10 cellular contexts compared by ENCODE assay signal in the genomic region with DNA sequence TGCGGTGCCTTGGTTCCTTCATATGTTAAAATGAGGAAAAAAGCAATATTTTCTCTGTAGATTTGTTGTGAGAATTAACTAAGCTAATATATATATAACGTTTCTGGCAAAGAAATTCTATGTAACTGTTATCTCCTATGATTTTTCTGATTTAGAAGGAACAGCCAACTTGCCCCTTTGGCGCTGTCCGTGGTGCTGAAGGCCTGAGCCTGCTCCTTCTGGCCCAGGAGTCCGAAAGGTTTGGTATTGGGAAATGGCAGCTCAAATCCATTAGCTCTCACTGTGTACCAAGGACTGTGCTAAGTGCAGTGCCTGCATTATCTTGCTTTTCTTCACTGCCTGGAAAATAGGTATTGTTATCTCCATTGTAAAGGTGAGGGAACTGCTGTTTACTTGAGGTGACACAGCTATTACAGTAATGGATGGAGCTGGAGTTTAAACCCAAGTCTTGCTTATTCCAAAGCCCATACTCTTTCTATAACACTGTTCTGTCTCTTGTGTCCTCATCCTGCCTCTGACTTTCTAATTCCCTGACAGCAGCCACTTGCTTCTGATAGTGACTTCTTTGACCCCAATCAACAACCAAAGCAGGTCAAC. TPM values are rescaled to one million over a fixed set of nuclear protein-coding genes. Genes with fewer than 3 reads are reported as not detected.
DNase-seq lines count a peak whose midpoint lies in the region; ATAC-seq, FAIRE-seq and TF ChIP-seq lines count a peak whose summit lies in the region.
"Had no signal": no experiment of that assay in that cellular context is flagged by ENCODE, and none has a peak within 500 bp of the region (broad histone marks: within the 10 kb centered on the region; RNA-seq: fewer than 3 reads in every experiment).

No MANE protein-coding gene starts in this region.

- no peak for FAIRE-seq in A549 (lab: Jason Lieb, UNC)

- H3K14ac ChIP-seq in IMR-90 (replicated peaks; ENCODE audit: low read depth, low read length): no peak overlapping the region

- peaks cover 9% of the 10 kb centered on the region for H3K9me3 Mint-ChIP-seq in activated T-helper 1 cell treated with anti-CD3 and anti-CD28 coated beads, Interleukin-12 subunit alpha, Interleukin-12 subunit beta, Interleukin-2, Interleukin-4 antibody, amounts not matched to agents 30 ng/mL and 10 ng/mL and 1 ng/mL, durations not matched to agents 14 hours and 24 hours and 36 hours
- H3K9me3 Mint-ChIP-seq in HFFc6: peaks cover 12% of the 10 kb centered on the region

- no peaks in the 10 kb centered on the region for H3K27me3 Mint-ChIP-seq in activated T-helper 1 cell treated with anti-CD3 and anti-CD28 coated beads, Interleukin-12 subunit alpha, Interleukin-12 subunit beta, Interleukin-2, Interleukin-4 antibody, amounts not matched to agents 30 ng/mL and 10 ng/mL and 1 ng/mL, durations not matched to agents 14 hours and 24 hours and 36 hours (ENCODE audit: insufficient read depth)
- H3K27me3 Mint-ChIP-seq in HFFc6 (ENCODE audit: insufficient read depth): peaks cover 2% of the 10 kb centered on the region; the same call in 1 of the 2 replicates

- ATAC-seq in A549 (no peak), IMR-90 (ENCODE audit: low read depth) (no peak), HG03469 (IDR thresholded peaks at IDR 0.05; ENCODE audit: unreplicated experiment) (no peak), GM21619 (IDR thresholded peaks at IDR 0.05; ENCODE audit: unreplicated experiment) (no peak)

- no peaks in the 10 kb centered on the region for H3K36me3 ChIP-seq in IMR-90 (ENCODE audit: control insufficient read depth, insufficient read depth, low read length)

- H3K9me1 ChIP-seq in IMR-90 (ENCODE audit: insufficient read depth, low read length): no peaks in the 10 kb centered on the region

- no peak overlapping the region for H2BK20ac ChIP-seq in IMR-90 (ENCODE audit: low read depth, low read length)

- H3K23ac ChIP-seq in IMR-90 (ENCODE audit: low read depth, low read length): no peak overlapping the region

- CTCF ChIA-PET in A549 (lab: Yijun Ruan, JAX) (interaction anchor here (0.9 to 1.1 kb wide), 3 partner anchors 12 to 54 kb away, joined by 3 to 5 read pairs (median 4); no protein-coding TSS in a partner anchor), IMR-90 (lab: Yijun Ruan, JAX) (no interaction called here)

- dilution Hi-C loops in IMR-90 (cut with HindIII; ENCODE audit: low sequenced_read_pairs, unreplicated experiment): no loop called here

- H3K4me2 ChIP-seq in A549: no peak overlapping the region
- H3K4me2 ChIP-seq in IMR-90 (ENCODE audit: low read depth, low read length): no peak overlapping the region
- H3K4me2 ChIP-seq: KMS-11 had no signal

- H3K18ac ChIP-seq in IMR-90 (ENCODE audit: low read depth, low read length): no peak overlapping the region

- H3K36me3 Mint-ChIP-seq in activated T-helper 1 cell treated with anti-CD3 and anti-CD28 coated beads, Interleukin-12 subunit alpha, Interleukin-12 subunit beta, Interleukin-2, Interleukin-4 antibody, amounts not matched to agents 30 ng/mL and 10 ng/mL and 1 ng/mL, durations not matched to agents 14 hours and 24 hours and 36 hours (ENCODE audit: low read depth): no peaks in the 10 kb centered on the region
- H3K36me3 Mint-ChIP-seq in HFFc6 (ENCODE audit: low read depth): peaks cover 4% of the 10 kb centered on the region; the same call in 1 of the 2 replicates

- H2AFZ ChIP-seq in IMR-90 (replicated peaks; ENCODE audit: low read length, poor library complexity): no peak overlapping the region

- H2AK5ac ChIP-seq in IMR-90 (ENCODE audit: low read depth, low read length): no peak overlapping the region

- H3K9me3 ChIP-seq in A549 (peaks cover 5% of the 10 kb centered on the region; the same call in 1 of the 3 replicates), IMR-90 (ENCODE audit: control insufficient read depth, insufficient read depth, low read length) (no peaks in the 10 kb centered on the region; the same call in 1 of the 2 replicates)

- H3K4me1 Mint-ChIP-seq in activated T-helper 1 cell treated with anti-CD3 and anti-CD28 coated beads, Interleukin-12 subunit alpha, Interleukin-12 subunit beta, Interleukin-2, Interleukin-4 antibody, amounts not matched to agents 30 ng/mL and 10 ng/mL and 1 ng/mL, durations not matched to agents 14 hours and 24 hours and 36 hours (ENCODE audit: low read depth): no peaks in the 10 kb centered on the region
- H3K4me1 Mint-ChIP-seq in HFFc6 (ENCODE audit: low read depth): no peaks in the 10 kb centered on the region

- H3K9ac ChIP-seq in IMR-90 (ENCODE audit: low read depth, low read length): no peak overlapping the region
- H3K9ac ChIP-seq: KMS-11 had no signal

- BruUV-seq in IMR-90 (replicated peaks; lab: Mats Ljungman, UMichigan): no TSS peak

- POLR2A ChIA-PET in A549 (lab: Yijun Ruan, JAX) (no interaction called here), IMR-90 (lab: Charles Lee; ENCODE audit: unreplicated experiment) (no interaction called here)

- no peak overlapping the region for H3K56ac ChIP-seq in IMR-90 (ENCODE audit: extremely low read depth, insufficient read depth, low read length)

- no peak for TF ChIP-seq POLR2A in A549 (IDR thresholded peaks at IDR 0.05; ENCODE audit: low read length)
- no peak for TF ChIP-seq POLR2A in IMR-90 (IDR thresholded peaks at IDR 0.05; ENCODE audit: low read depth, low read length)

- H3K79me1 ChIP-seq in IMR-90 (ENCODE audit: low read depth in 1 of 2, low read length in 2 of 2): no peaks in the 10 kb centered on the region

- no peak overlapping the region for H2BK15ac ChIP-seq in IMR-90 (ENCODE audit: low read depth, low read length)

- H3K27ac ChIP-seq in A549 (no peak overlapping the region), IMR-90 (ENCODE audit: insufficient read depth, low read length) (no peak overlapping the region)
- H3K27ac ChIP-seq: KMS-11 had no signal

- 18% methylated on average over 5 of the region's 5 CpGs for WGBS in A549 (ENCODE audit: missing lambda C conversion rate)
- no CpG with 5 or more reads among the region's 5 CpGs for WGBS in IMR-90 (ENCODE audit: extremely low coverage in 2 of 2, insufficient read length in 1 of 2), 2 experiments

- no peaks in the 10 kb centered on the region for H4K20me1 ChIP-seq in IMR-90 (ENCODE audit: insufficient read depth, low read length)

- intact Hi-C loops in IMR-90 (cut with micrococcal nuclease): loop anchor here (5.0 kb wide), 1 partner anchor 56 kb away; no protein-coding TSS in a partner anchor
- intact Hi-C loops in activated T-helper 1 cell treated with anti-CD3 and anti-CD28 coated beads, Interleukin-12 subunit alpha, Interleukin-12 subunit beta, Interleukin-2, Interleukin-4 antibody, amounts not matched to agents 30 ng/mL and 10 ng/mL and 1 ng/mL, durations not matched to agents 14 hours and 24 hours and 36 hours (cut with micrococcal nuclease): no loop called here

- H4K91ac ChIP-seq in IMR-90 (ENCODE audit: insufficient read depth, low read depth, low read length): no peak overlapping the region

- H4K8ac ChIP-seq in IMR-90 (ENCODE audit: low read depth in 2 of 2, low read length in 2 of 2): no peak overlapping the region

- H3K4me1 ChIP-seq in A549 (no peaks in the 10 kb centered on the region), IMR-90 (ENCODE audit: control insufficient read depth, insufficient read depth, low read length) (no peaks in the 10 kb centered on the region)

- no peak overlapping the region for H3K4me3 Mint-ChIP-seq in activated T-helper 1 cell treated with anti-CD3 and anti-CD28 coated beads, Interleukin-12 subunit alpha, Interleukin-12 subunit beta, Interleukin-2, Interleukin-4 antibody, amounts not matched to agents 30 ng/mL and 10 ng/mL and 1 ng/mL, durations not matched to agents 14 hours and 24 hours and 36 hours
- H3K4me3 Mint-ChIP-seq in HFFc6: no peak overlapping the region

- H2AK9ac ChIP-seq in IMR-90 (replicated peaks; ENCODE audit: low read depth, low read length, poor library complexity): no peak overlapping the region

- no peak overlapping the region for H2BK120ac ChIP-seq in IMR-90 (ENCODE audit: low read depth, low read length)

- H4K5ac ChIP-seq in IMR-90 (ENCODE audit: low read depth, low read length): no peak overlapping the region

- H3K27me3 ChIP-seq in IMR-90 (ENCODE audit: control insufficient read depth, insufficient read depth, low read length): no peaks in the 10 kb centered on the region

- TF ChIP-seq EP300 in A549 (IDR thresholded peaks at IDR 0.05): no peak

- TF ChIP-seq CTCF in A549 (IDR thresholded peaks at IDR 0.05) (no peak), IMR-90 (conservative IDR thresholded peaks at IDR 0.05; ENCODE audit: low read depth, low read length) (no peak), HFFc6 (IDR thresholded peaks at IDR 0.05) (no peak)

- DNase-seq in A549 (ENCODE audit: low read depth in 1 of 2, low spot score in 1 of 2) (peak in 1 of 2 experiments; percentile 19), IMR-90 (peak; percentile 33), left kidney (ENCODE audit: low read depth, low spot score) (peak; percentile 89), HFFc6 (no peak)
- peak; percentile 4 for DNase-seq in activated T-helper 1 cell treated with anti-CD3 and anti-CD28 coated beads, Interleukin-12 subunit alpha, Interleukin-12 subunit beta, Interleukin-2, Interleukin-4 antibody, amounts not matched to agents 30 ng/mL and 10 ng/mL and 1 ng/mL, durations not matched to agents 14 hours and 24 hours and 36 hours (ENCODE audit: low spot score)
- DNase-seq in activated effector memory CD4-positive, alpha-beta T cell treated with anti-CD3 and anti-CD28 coated beads, Interleukin-2, amount 50 U/mL, for 16 hours: no peak

- TF ChIP-seq RAD21 in A549 (conservative IDR thresholded peaks at IDR 0.05 in 1 of 2, IDR thresholded peaks at IDR 0.05 in 1 of 2) (no peak), IMR-90 (IDR thresholded peaks at IDR 0.05; ENCODE audit: low read length) (no peak)

- no peak overlapping the region for H3K27ac Mint-ChIP-seq in activated T-helper 1 cell treated with anti-CD3 and anti-CD28 coated beads, Interleukin-12 subunit alpha, Interleukin-12 subunit beta, Interleukin-2, Interleukin-4 antibody, amounts not matched to agents 30 ng/mL and 10 ng/mL and 1 ng/mL, durations not matched to agents 14 hours and 24 hours and 36 hours
- H3K27ac Mint-ChIP-seq in HFFc6: no peak overlapping the region

- H3K4ac ChIP-seq in IMR-90 (ENCODE audit: low read depth, low read length): no peak overlapping the region

- no peak overlapping the region for H3K4me3 ChIP-seq in A549
- H3K4me3 ChIP-seq in IMR-90 (ENCODE audit: insufficient read depth, low read depth, low read length): no peak overlapping the region

- H2BK5ac ChIP-seq in IMR-90 (ENCODE audit: low read depth, low read length, poor library complexity, severe bottlenecking): no peak overlapping the region

- in situ Hi-C loops in IMR-90 (cut with MboI; ENCODE audit: low sequenced_read_pairs): no loop called here

RNA-seq across cellular contexts. Expression of a gene that starts 52.2 kb away (rescaled TPM):
- not detected in 2 replicates for polyA plus RNA-seq in A549 (2011; rRNA removed)
- not detected in 2 replicates for polyA plus RNA-seq in A549 (2012; cell fraction: cytosol; rRNA removed)
- polyA plus RNA-seq in A549 (2012; cell fraction: nucleus; rRNA removed): 0.02 and 0.06 TPM in 2 replicates
- not detected in 3 replicates for polyA plus RNA-seq in A549 (2017; fragmentation: RNase III; extraction: RNeasy Plus Mini Kit Qiagen cat#74134 plus additional on column Dnase treatment)
- not detected in 2 replicates for polyA minus RNA-seq in A549 (2011; rRNA and poly(A)+ RNA removed)
- total RNA-seq in IMR-90 (2012; rRNA removed): not detected in 2 replicates
- polyA plus RNA-seq in IMR-90 (2012; rRNA removed): not detected in 2 replicates
- polyA plus RNA-seq in IMR-90 (2012; cell fraction: cytosol; rRNA removed): not detected in 2 replicates
- polyA plus RNA-seq in IMR-90 (2012; cell fraction: nucleus; rRNA removed; ENCODE audit: low replicate concordance): not detected in 2 replicates
- total RNA-seq in activated T-helper 1 cell treated with anti-CD3 and anti-CD28 coated beads, Interleukin-12 subunit alpha, Interleukin-12 subunit beta, Interleukin-2, Interleukin-4 antibody, amounts not matched to agents 30 ng/mL and 10 ng/mL and 1 ng/mL, durations not matched to agents 14 hours and 24 hours and 36 hours: not detected in 2 replicates
- total RNA-seq in HFFc6 (2021; fragmentation: NEBNext Ultra II Directional; extraction: Animal tissue kit (Norgen Biotek cat#: 25700)): not detected
- total RNA-seq: omental fat pad had no signal

Comparison
In these comparisons a context has a peak if more than half of its experiments do, and no peak if none do; other contexts are left out.
1. DNase-seq: peak in IMR-90 (single experiment), activated T-helper 1 cell treated with anti-CD3 and anti-CD28 coated beads, Interleukin-12 subunit alpha, Interleukin-12 subunit beta, Interleukin-2, Interleukin-4 antibody, amounts not matched to agents 30 ng/mL and 10 ng/mL and 1 ng/mL, durations not matched to agents 14 hours and 24 hours and 36 hours (single experiment) and left kidney (single experiment); none in HFFc6 (single experiment) and activated effector memory CD4-positive, alpha-beta T cell treated with anti-CD3 and anti-CD28 coated beads, Interleukin-2, amount 50 U/mL, for 16 hours (single experiment).